In genomic region chr1:178052650-178053461, GRCh38 we compare ENCODE assay signal across 9 cellular contexts. TPM values are rescaled to one million over a fixed set of nuclear protein-coding genes. Genes with fewer than 3 reads are reported as not detected.
DNase-seq lines count a peak whose midpoint lies in the region; ATAC-seq, FAIRE-seq and TF ChIP-seq lines count a peak whose summit lies in the region.
"Had no signal": no experiment of that assay in that cellular context is flagged by ENCODE, and none has a peak within 500 bp of the region (broad histone marks: within the 10 kb centered on the region; RNA-seq: fewer than 3 reads in every experiment).

No MANE protein-coding gene starts in this region.

- H3K27me3 ChIP-seq in GM23338 (ENCODE audit: insufficient read depth) (no peaks in the 10 kb centered on the region), psoas muscle (ENCODE audit: insufficient read depth in 3 of 3, low read length in 2 of 3) (no peaks in the 10 kb centered on the region)

- ATAC-seq in GM23338 (no peak), psoas muscle (no peak), HG03521 (IDR thresholded peaks at IDR 0.05; ENCODE audit: unreplicated experiment) (no peak)

- peak overlapping the region; percentile 30; the same call in 1 of the 2 replicates for H3K4me2 ChIP-seq in GM23338

- H3K27ac ChIP-seq in GM23338 (ENCODE audit: low read depth) (no peak overlapping the region), psoas muscle (peak overlapping the region; percentile 38)

- H3K4me3 ChIP-seq in GM23338 (no peak overlapping the region), fibroblast of the aortic adventitia (ENCODE audit: low read depth, low read length) (no peak overlapping the region), psoas muscle (no peak overlapping the region)

- 45 to 54% (median 46%) methylated on average over 10 of the region's 10 CpGs for WGBS in psoas muscle, 3 donors

- no peaks in the 10 kb centered on the region for H3K9me2 ChIP-seq in GM23338 (ENCODE audit: insufficient read depth)

- peak; percentile 54 for FAIRE-seq in RCC 7860 (lab: Jason Lieb, UNC)

- intact Hi-C loops in psoas muscle (cut with DNase I): loop anchor here in 1 of 2 donors (5.0 to 10.0 kb wide), 2 partner anchors 86 to 132 kb away; no protein-coding TSS in a partner anchor

- H3K9me3 ChIP-seq in psoas muscle: no peaks in the 10 kb centered on the region

- no peaks in the 10 kb centered on the region for H3K9me3 Mint-ChIP-seq in GM23338

- H2AFZ ChIP-seq in GM23338: peak overlapping the region; percentile 78

- DNase-seq in GM23338 (ENCODE audit: low spot score) (peak; percentile 15), RCC 7860 (ENCODE audit: low spot score) (peak; percentile 60), fibroblast of the aortic adventitia (ENCODE audit: low read depth) (peak; percentile 35), psoas muscle (no peak), dedifferentiated amniotic fluid mesenchymal stem cell (ENCODE audit: extremely low spot score) (no peak), cerebellum (ENCODE audit: low spot score) (no peak)
- DNase-seq in NK-92 treated with Interleukin-12 subunit alpha and Interleukin-12 subunit beta, amount 100 ng/mL, for 24 hours (lab: John Stamatoyannopoulos, UW): no peak
- DNase-seq: T1000 had no signal

- H3K36me3 Mint-ChIP-seq in GM23338 (ENCODE audit: low read depth): no peaks in the 10 kb centered on the region

- H3K36me3 ChIP-seq in GM23338 (ENCODE audit: insufficient read depth) (no peaks in the 10 kb centered on the region), psoas muscle (ENCODE audit: insufficient read depth in 1 of 2, low read depth in 1 of 2) (no peaks in the 10 kb centered on the region)

- H3F3A ChIP-seq in GM23338 (replicated peaks; ENCODE audit: low read depth): 0 out of 2 replicates have a peak, but pooled peaks cover 7% of the 10 kb centered on the region

- TF ChIP-seq CTCF in GM23338 (conservative IDR thresholded peaks at IDR 0.05; ENCODE audit: low read depth in 2 of 2) (no peak), fibroblast of the aortic adventitia (IDR thresholded peaks at IDR 0.05; ENCODE audit: insufficient read depth, low read length) (no peak), psoas muscle (IDR thresholded peaks at IDR 0.05) (no peak)

- H3K4me3 Mint-ChIP-seq in GM23338: no peak overlapping the region

- H3K4me1 ChIP-seq in GM23338 (ENCODE audit: insufficient read depth): peaks cover 56% of the 10 kb centered on the region
- H3K4me1 ChIP-seq in psoas muscle: peaks cover 9% of the 10 kb centered on the region

- H3K27me3 Mint-ChIP-seq in GM23338 (ENCODE audit: insufficient read depth, low read depth, poor library complexity): no peaks in the 10 kb centered on the region

- H3K79me2 ChIP-seq in GM23338 (replicated peaks; ENCODE audit: insufficient read depth): no peaks in the 10 kb centered on the region

- H4K20me1 ChIP-seq in GM23338 (replicated peaks; ENCODE audit: insufficient read depth): no peaks in the 10 kb centered on the region

- peak overlapping the region; percentile 13 for H3K27ac Mint-ChIP-seq in GM23338

- H3K4me1 Mint-ChIP-seq in GM23338: peaks cover 57% of the 10 kb centered on the region

TF ChIP-seq in GM23338, 12 proteins besides CTCF, POLR2A, EP300 and RAD21 (continues in another document):
- TF ChIP-seq REST (IDR thresholded peaks at IDR 0.05; ENCODE audit: unreplicated experiment) (no peak), ZNF462 (CRISPR knock-in tag; IDR thresholded peaks at IDR 0.05) (no peak), ZNF114 (CRISPR knock-in tag; IDR thresholded peaks at IDR 0.05) (no peak), POLR2AphosphoS5 (IDR thresholded peaks at IDR 0.05; ENCODE audit: low read depth) (no peak), ZNF331 (CRISPR knock-in tag; IDR thresholded peaks at IDR 0.05; ENCODE audit: low read depth) (no peak), JUNB (IDR thresholded peaks at IDR 0.05; ENCODE audit: unreplicated experiment) (no peak), EZH2phosphoT487 (IDR thresholded peaks at IDR 0.05; ENCODE audit: unreplicated experiment) (no peak)

RNA-seq across cellular contexts. Expression of gene RASAL2, which starts 41.0 kb away (rescaled TPM):
- total RNA-seq in GM23338 (2014; rRNA removed; shearing (Covaris generic)): 35.4 and 42.2 TPM in 2 replicates
- polyA plus RNA-seq in GM23338 (2016; fragmentation: Nextera tagmentation; extraction: Ambion mirVana): 14.6 and 16.0 TPM in 2 replicates
- 30.5 and 32.6 TPM in 2 replicates for total RNA-seq in fibroblast of the aortic adventitia (ENCODE audit: low replicate concordance)
- total RNA-seq in psoas muscle: 10 to 100 TPM in 3 of 4 donors, 1 to 10 TPM in 1; 5.5 to 42.1 (median 12.1) TPM
- 1 to 10 TPM; 1.9 to 4.6 (median 2.8) TPM for polyA plus RNA-seq in psoas muscle
- total RNA-seq in cerebellum: 53.1 TPM

Comparison
In these comparisons a context has a peak if more than half of its experiments do, and no peak if none do; other contexts are left out.
1. DNase-seq: peak in GM23338 (single experiment), RCC 7860 (single experiment) and fibroblast of the aortic adventitia (single experiment); none in psoas muscle (0 of 2), NK-92 treated with Interleukin-12 subunit alpha and Interleukin-12 subunit beta, amount 100 ng/mL, for 24 hours (single experiment), dedifferentiated amniotic fluid mesenchymal stem cell (single experiment) and cerebellum (single experiment).